1 cellular context compared by ENCODE assay signal in the genomic region with DNA sequence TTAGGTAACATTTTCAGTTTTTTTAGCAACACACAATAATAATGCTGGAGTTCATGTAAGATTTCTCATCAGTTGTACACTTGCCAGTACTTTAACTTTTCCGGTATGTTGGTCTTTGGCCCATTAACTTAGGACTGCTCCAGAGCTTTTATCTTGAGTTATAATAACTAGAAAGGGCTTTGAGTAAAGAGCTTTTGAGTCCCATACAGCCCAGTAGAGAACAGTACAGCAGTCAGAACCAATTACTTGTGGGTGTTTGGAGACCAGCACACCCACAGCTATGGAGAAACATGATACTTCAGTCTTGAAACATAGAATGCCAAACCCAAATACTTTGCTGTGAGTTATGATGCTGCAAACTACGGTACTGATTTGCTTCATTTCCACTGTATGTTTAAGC.
A peak's percentile ranks its signal among the peaks of the same experiment; 100 is the strongest.
TF ChIP-seq lines count a peak whose summit lies in the region.

No MANE protein-coding gene starts in this region.

TF ChIP-seq in SK-N-SH, 30 proteins besides CTCF, POLR2A, EP300 and RAD21 (continued from another document):
- TF ChIP-seq, protein P1, sequence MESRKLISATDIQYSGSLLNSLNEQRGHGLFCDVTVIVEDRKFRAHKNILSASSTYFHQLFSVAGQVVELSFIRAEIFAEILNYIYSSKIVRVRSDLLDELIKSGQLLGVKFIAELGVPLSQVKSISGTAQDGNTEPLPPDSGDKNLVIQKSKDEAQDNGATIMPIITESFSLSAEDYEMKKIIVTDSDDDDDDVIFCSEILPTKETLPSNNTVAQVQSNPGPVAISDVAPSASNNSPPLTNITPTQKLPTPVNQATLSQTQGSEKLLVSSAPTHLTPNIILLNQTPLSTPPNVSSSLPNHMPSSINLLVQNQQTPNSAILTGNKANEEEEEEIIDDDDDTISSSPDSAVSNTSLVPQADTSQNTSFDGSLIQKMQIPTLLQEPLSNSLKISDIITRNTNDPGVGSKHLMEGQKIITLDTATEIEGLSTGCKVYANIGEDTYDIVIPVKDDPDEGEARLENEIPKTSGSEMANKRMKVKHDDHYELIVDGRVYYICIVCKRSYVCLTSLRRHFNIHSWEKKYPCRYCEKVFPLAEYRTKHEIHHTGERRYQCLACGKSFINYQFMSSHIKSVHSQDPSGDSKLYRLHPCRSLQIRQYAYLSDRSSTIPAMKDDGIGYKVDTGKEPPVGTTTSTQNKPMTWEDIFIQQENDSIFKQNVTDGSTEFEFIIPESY (IDR thresholded peaks at IDR 0.05; ENCODE audit: borderline replicate concordance, low read depth) = no peak
- TF ChIP-seq TCF12 (IDR thresholded peaks at IDR 0.05) (peak; percentile 44), NFIC (IDR thresholded peaks at IDR 0.05; ENCODE audit: borderline replicate concordance) (no peak), SIN3A (IDR thresholded peaks at IDR 0.05; ENCODE audit: borderline replicate concordance, low read depth, low read length) (no peak), FOSL2 (IDR thresholded peaks at IDR 0.05; ENCODE audit: borderline replicate concordance, low read depth) (no peak), GATA2 (CRISPR knock-in tag; IDR thresholded peaks at IDR 0.05) (no peak), TAF1 (IDR thresholded peaks at IDR 0.05; ENCODE audit: borderline replicate concordance, low read depth, low read length) (no peak)
- TF ChIP-seq, protein P2, sequence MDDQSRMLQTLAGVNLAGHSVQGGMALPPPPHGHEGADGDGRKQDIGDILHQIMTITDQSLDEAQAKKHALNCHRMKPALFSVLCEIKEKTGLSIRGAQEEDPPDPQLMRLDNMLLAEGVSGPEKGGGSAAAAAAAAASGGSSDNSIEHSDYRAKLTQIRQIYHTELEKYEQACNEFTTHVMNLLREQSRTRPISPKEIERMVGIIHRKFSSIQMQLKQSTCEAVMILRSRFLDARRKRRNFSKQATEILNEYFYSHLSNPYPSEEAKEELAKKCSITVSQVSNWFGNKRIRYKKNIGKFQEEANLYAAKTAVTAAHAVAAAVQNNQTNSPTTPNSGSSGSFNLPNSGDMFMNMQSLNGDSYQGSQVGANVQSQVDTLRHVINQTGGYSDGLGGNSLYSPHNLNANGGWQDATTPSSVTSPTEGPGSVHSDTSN (IDR thresholded peaks at IDR 0.05) = peak; percentile 56
- TF ChIP-seq, protein P3, sequence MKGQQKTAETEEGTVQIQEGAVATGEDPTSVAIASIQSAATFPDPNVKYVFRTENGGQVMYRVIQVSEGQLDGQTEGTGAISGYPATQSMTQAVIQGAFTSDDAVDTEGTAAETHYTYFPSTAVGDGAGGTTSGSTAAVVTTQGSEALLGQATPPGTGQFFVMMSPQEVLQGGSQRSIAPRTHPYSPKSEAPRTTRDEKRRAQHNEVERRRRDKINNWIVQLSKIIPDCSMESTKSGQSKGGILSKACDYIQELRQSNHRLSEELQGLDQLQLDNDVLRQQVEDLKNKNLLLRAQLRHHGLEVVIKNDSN (IDR thresholded peaks at IDR 0.05; ENCODE audit: borderline replicate concordance, low read depth) = no peak
